ENCODE assay signal across 9 cellular contexts in genomic region chr22:30386608-30386959, GRCh38. TPM values are rescaled to one million over a fixed set of nuclear protein-coding genes. Genes with fewer than 3 reads are reported as not detected.
DNase-seq lines count a peak whose midpoint lies in the region; ATAC-seq and TF ChIP-seq lines count a peak whose summit lies in the region.
"Had no signal": no experiment of that assay in that cellular context is flagged by ENCODE, and none has a peak within 500 bp of the region (broad histone marks: within the 10 kb centered on the region; RNA-seq: fewer than 3 reads in every experiment).

No MANE protein-coding gene starts in this region.

- TF ChIP-seq POLR2A in HCT116 (IDR thresholded peaks at IDR 0.05; ENCODE audit: borderline replicate concordance, extremely low read depth, insufficient read depth, insufficient read length) (no peak), spleen (IDR thresholded peaks at IDR 0.05) (no peak)

- H3K4me1 Mint-ChIP-seq in activated CD4-positive, alpha-beta memory T cell treated with anti-CD3 and anti-CD28 coated beads for 36 hours (ENCODE audit: low read depth) = peaks cover 23% of the 10 kb centered on the region

- ATAC-seq in HCT116 (peak; percentile 3), HG03520 (IDR thresholded peaks at IDR 0.05; ENCODE audit: unreplicated experiment) (no peak), HG02884 (IDR thresholded peaks at IDR 0.05; ENCODE audit: unreplicated experiment) (no peak)

- peaks cover 3 to 25% of the 10 kb centered on the region in 2 experiments; a peak in 3 of 4 replicates for H3K4me1 ChIP-seq in HCT116 (ENCODE audit: control insufficient read depth in 1 of 2, insufficient read depth in 2 of 2, low read length in 2 of 2)
- H3K4me1 ChIP-seq in iPS-15b (ENCODE audit: control insufficient read depth, insufficient read depth, low read length) = peaks cover 5% of the 10 kb centered on the region
- H3K4me1 ChIP-seq in spleen = peaks cover 6 to 29% (median 16%) of the 10 kb centered on the region in 6 donors

- no peaks in the 10 kb centered on the region for H3K36me3 Mint-ChIP-seq in activated CD4-positive, alpha-beta memory T cell treated with anti-CD3 and anti-CD28 coated beads for 36 hours

- H3K27ac ChIP-seq in HCT116 (ENCODE audit: low read depth, low read length) (peak overlapping the region; percentile 69), spleen (peak overlapping the region in 7 of 8 donors; percentile 44 to 92 (median 73))

- DNase-seq in HCT116 (ENCODE audit: low read depth, low spot score) (no peak), spleen (no peak), DMS153 (lab: John Stamatoyannopoulos, UW) (no peak), NCI-H2107 treated with DMSO at 0.1 percent for 48 hours (lab: John Stamatoyannopoulos, UW; ENCODE audit: unreplicated experiment) (no peak)
- DNase-seq in activated CD4-positive, alpha-beta memory T cell treated with anti-CD3 and anti-CD28 coated beads for 36 hours = peak; percentile 13

- no TSS peak for BruUV-seq in HCT116 (replicated peaks; lab: Mats Ljungman, UMichigan)

- peak overlapping the region; percentile 84 for H3K4me2 ChIP-seq in HCT116 (ENCODE audit: low read length)

- H3K27ac Mint-ChIP-seq in activated CD4-positive, alpha-beta memory T cell treated with anti-CD3 and anti-CD28 coated beads for 36 hours = no peak overlapping the region

- TF ChIP-seq CTCF in HCT116 (IDR thresholded peaks at IDR 0.05 in 2 of 3, conservative IDR thresholded peaks at IDR 0.05 in 1 of 3; ENCODE audit: borderline replicate concordance in 1 of 3, insufficient read depth in 1 of 3, low read depth in 2 of 3, low read length in 2 of 3) (no peak), spleen (IDR thresholded peaks at IDR 0.05 in 8 of 11, conservative IDR thresholded peaks at IDR 0.05 in 3 of 11) (no peak)

- POLR2A ChIA-PET in HCT116 (lab: Charles Lee) = interaction anchor here (1.2 kb wide), 2 partner anchors 37 to 98 kb away, joined by 6 to 10 read pairs; no protein-coding TSS in a partner anchor
- POLR2A ChIA-PET in activated CD4-positive, alpha-beta memory T cell treated with anti-CD3 and anti-CD28 coated beads for 36 hours (lab: Charles Lee) = interaction anchor here (2.0 to 3.0 kb wide), 2 partner anchors 96 to 98 kb away, joined by 4 to 31 read pairs; partner anchors contain the start of gene CASTOR1

- H3K27me3 Mint-ChIP-seq in activated CD4-positive, alpha-beta memory T cell treated with anti-CD3 and anti-CD28 coated beads for 36 hours = peaks cover 1% of the 10 kb centered on the region

- TF ChIP-seq RAD21 in HCT116 (IDR thresholded peaks at IDR 0.05; ENCODE audit: low read depth) = no peak

- CTCF ChIA-PET in HCT116 (lab: Charles Lee) = interaction anchor here (2.0 to 3.1 kb wide), 2 partner anchors 97 to 99 kb away, joined by 10 to 57 read pairs; partner anchors contain the start of gene CASTOR1
- CTCF ChIA-PET in activated CD4-positive, alpha-beta memory T cell treated with anti-CD3 and anti-CD28 coated beads for 36 hours (lab: Charles Lee) = interaction anchor here (0.7 to 9.7 kb wide), 17 partner anchors 18 to 135 kb away, joined by 3 to 414 read pairs (median 6); partner anchors contain the start of genes CASTOR1, CCDC157, MTFP1 and SF3A1

- H3K4me3 ChIP-seq in HCT116 (replicated peaks in 1 of 2; ENCODE audit: low read depth in 1 of 2, low read length in 2 of 2) (peak overlapping the region; percentile 60 to 68), iPS-15b (ENCODE audit: low read depth, low read length) (peak overlapping the region; percentile 77), spleen (peak overlapping the region; percentile 24 to 81 (median 44))

- 28 to 42% (median 32%) methylated on average over 9 to 10 of the region's 10 CpGs for WGBS in spleen, 5 donors

- H2AFZ ChIP-seq in HCT116 (ENCODE audit: low read depth, low read length, poor library complexity, severe bottlenecking) = no peak overlapping the region

- RAD21 ChIA-PET in HCT116 (lab: Charles Lee; ENCODE audit: low non-redundant PET in 1 of 2, low total read pairs in 2 of 2, uncharacterized antibody in 2 of 2, unreplicated experiment in 2 of 2) = interaction anchor here (1.0 to 1.2 kb wide), 4 partner anchors 30 to 99 kb away, joined by 3 to 12 read pairs (median 4); partner anchors contain the start of genes CCDC157 (in 1 of the 2) and SF3A1 (in 1 of the 2)

- no peaks in the 10 kb centered on the region for H3K79me2 ChIP-seq in HCT116 (ENCODE audit: insufficient read depth, low read length)

- H3K9ac ChIP-seq in HCT116 (ENCODE audit: low read length) (peak overlapping the region; percentile 65), iPS-15b (ENCODE audit: low read depth, low read length) (peak overlapping the region; percentile 65)

- H3K9me3 Mint-ChIP-seq in activated CD4-positive, alpha-beta memory T cell treated with anti-CD3 and anti-CD28 coated beads for 36 hours = peaks cover 3% of the 10 kb centered on the region

- H3K9me3 ChIP-seq in HCT116 (ENCODE audit: control insufficient read depth in 1 of 2, insufficient read depth in 1 of 2, low read depth in 1 of 2, low read length in 2 of 2) (peaks cover 0 to 7% of the 10 kb centered on the region in 2 experiments; a peak in 2 of 4 replicates), iPS-15b (ENCODE audit: control insufficient read depth, insufficient read depth, low read length) (no peaks in the 10 kb centered on the region), spleen (no peaks in the 10 kb centered on the region)
- H3K9me3 ChIP-seq: adrenal gland had no signal

- H3K4me3 Mint-ChIP-seq in activated CD4-positive, alpha-beta memory T cell treated with anti-CD3 and anti-CD28 coated beads for 36 hours = peak overlapping the region; percentile 80

- no peaks in the 10 kb centered on the region for H3K9me2 ChIP-seq in HCT116 (ENCODE audit: insufficient read depth)

- intact Hi-C loops in HCT116 (cut with micrococcal nuclease) = loop anchor here (2.0 kb wide), 1 partner anchor 278 kb away; no protein-coding TSS in a partner anchor
- intact Hi-C loops in activated CD4-positive, alpha-beta memory T cell treated with anti-CD3 and anti-CD28 coated beads for 36 hours (cut with micrococcal nuclease) = no loop called here
- intact Hi-C loops in spleen (cut with DNase I; ENCODE audit: low total_unique reads) = loop anchor here (5.0 to 10.0 kb wide), 3 partner anchors 99 to 272 kb away; partner anchors contain the start of gene CASTOR1

- 0 out of 4 replicates have a peak, but pooled peaks cover 0 to 4% of the 10 kb centered on the region in 2 experiments for H3K36me3 ChIP-seq in HCT116 (ENCODE audit: control insufficient read depth in 1 of 2, insufficient read depth in 2 of 2, low read length in 2 of 2)
- H3K36me3 ChIP-seq in iPS-15b (ENCODE audit: control insufficient read depth, insufficient read depth, low read length) = peaks cover 16% of the 10 kb centered on the region
- H3K36me3 ChIP-seq in spleen = peaks cover 0 to 30% (median 0%) of the 10 kb centered on the region in 6 donors
- H3K36me3 ChIP-seq: adrenal gland had no signal

- no peaks in the 10 kb centered on the region for H3K27me3 ChIP-seq in HCT116 (ENCODE audit: insufficient read depth, low read length)
- no peaks in the 10 kb centered on the region for H3K27me3 ChIP-seq in iPS-15b (ENCODE audit: control insufficient read depth, insufficient read depth, low read length)
- no peaks in the 10 kb centered on the region for H3K27me3 ChIP-seq in spleen (replicated peaks in 1 of 7)
- H3K27me3 ChIP-seq: adrenal gland had no signal

- no peaks in the 10 kb centered on the region for H4K20me1 ChIP-seq in HCT116 (ENCODE audit: insufficient read depth)

TF ChIP-seq in HCT116, 20 proteins besides CTCF, POLR2A, EP300 and RAD21 (continues in another document):
- TF ChIP-seq JUND (IDR thresholded peaks at IDR 0.05) (no peak), TCF7L2 (IDR thresholded peaks at IDR 0.05; ENCODE audit: borderline replicate concordance, extremely low read depth, insufficient read depth, insufficient read length) (no peak)

RNA-seq across cellular contexts. Expression of gene RNF215, which starts 0.6 kb away (rescaled TPM):
- total RNA-seq in HCT116 (2021; ENCODE audit: unreplicated experiment) (20.2 TPM), spleen (10 to 100 TPM; 10.2 to 19.5 (median 15.9) TPM)
- 20.9 and 21.4 TPM in 2 replicates for polyA plus RNA-seq in HCT116 (2012)
- total RNA-seq in activated CD4-positive, alpha-beta memory T cell treated with anti-CD3 and anti-CD28 coated beads for 36 hours = 10 to 100 TPM in 1 of 2 experiments, 1 to 10 TPM in 1; 8.8 to 10.2 TPM
- polyA plus RNA-seq in spleen = 10 to 100 TPM in 1 of 3 donors, 1 to 10 TPM in 2; 6.5 to 11.0 (median 8.3) TPM

RNA-seq across cellular contexts. Expression of gene SEC14L2, which starts 10.2 kb away (rescaled TPM):
- total RNA-seq in HCT116 (2021; ENCODE audit: unreplicated experiment) (33.5 TPM), spleen (1 to 10 TPM in 6 of 7 donors, under 1 TPM in 1; 0.52 to 6.1 (median 2.4) TPM)
- polyA plus RNA-seq in HCT116 (2012) = 31.0 and 34.2 TPM in 2 replicates
- total RNA-seq in activated CD4-positive, alpha-beta memory T cell treated with anti-CD3 and anti-CD28 coated beads for 36 hours = 10 to 100 TPM; 12.8 to 15.3 TPM
- polyA plus RNA-seq in spleen = 1 to 10 TPM in 1 of 3 donors, under 1 TPM in 2; 0.54 to 1.5 (median 0.96) TPM

RNA-seq across cellular contexts. Expression of gene CCDC157, which starts 29.8 kb away (rescaled TPM):
- total RNA-seq in HCT116 (2021; ENCODE audit: unreplicated experiment) (2.1 TPM), spleen (1 to 10 TPM; 2.1 to 8.1 (median 3.5) TPM)
- 2.1 and 3.1 TPM in 2 replicates for polyA plus RNA-seq in HCT116 (2012)
- total RNA-seq in activated CD4-positive, alpha-beta memory T cell treated with anti-CD3 and anti-CD28 coated beads for 36 hours = 1 to 10 TPM; 2.1 to 2.9 TPM
- 1 to 10 TPM; 2.5 to 4.6 (median 3.9) TPM for polyA plus RNA-seq in spleen

RNA-seq across cellular contexts. Expression of gene SF3A1, which starts 29.9 kb away (rescaled TPM):
- total RNA-seq in HCT116 (2021; ENCODE audit: unreplicated experiment) = 230 TPM
- polyA plus RNA-seq in HCT116 (2012) = 130 and 179 TPM in 2 replicates
- 100 to 1,000 TPM; 255 to 273 TPM for total RNA-seq in activated CD4-positive, alpha-beta memory T cell treated with anti-CD3 and anti-CD28 coated beads for 36 hours
- 100 to 1,000 TPM; 154 to 223 (median 182) TPM for total RNA-seq in spleen
- 10 to 100 TPM; 14.9 to 22.8 (median 16.1) TPM for polyA plus RNA-seq in spleen

RNA-seq across cellular contexts. Expression of gene MTFP1, which starts 39.0 kb away (rescaled TPM):
- total RNA-seq in HCT116 (2021; ENCODE audit: unreplicated experiment) = 36.1 TPM
- 49.2 and 55.4 TPM in 2 replicates for polyA plus RNA-seq in HCT116 (2012)
- 10 to 100 TPM; 50.5 to 54.5 TPM for total RNA-seq in activated CD4-positive, alpha-beta memory T cell treated with anti-CD3 and anti-CD28 coated beads for 36 hours
- total RNA-seq in spleen = 10 to 100 TPM in 6 of 7 donors, 1 to 10 TPM in 1; 9.9 to 36.8 (median 15.4) TPM
- polyA plus RNA-seq in spleen = 10 to 100 TPM; 16.9 to 30.4 (median 26.4) TPM
